Comparison of ENCODE assay signal across 1 cellular context in the genomic region with DNA sequence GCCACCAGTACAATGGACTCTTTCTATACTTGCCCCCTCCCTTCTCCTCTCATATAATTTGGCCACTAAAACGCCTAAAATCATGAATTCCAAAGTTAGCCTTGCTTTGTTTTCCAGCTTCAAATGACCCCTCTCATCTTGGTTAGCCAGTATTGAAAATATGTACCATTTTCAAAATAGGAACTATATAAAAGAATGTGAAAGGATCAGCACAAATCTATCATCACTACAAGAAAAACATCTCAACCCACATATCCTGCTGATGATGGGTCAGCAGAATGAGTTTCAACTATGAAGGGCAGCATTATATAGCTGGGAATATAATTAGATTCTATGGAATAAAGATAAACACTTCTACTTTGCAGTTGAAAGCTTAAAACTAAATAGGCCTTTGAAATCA.
TF ChIP-seq lines count a peak whose summit lies in the region.

No MANE protein-coding gene starts in this region.

TF ChIP-seq in SK-N-SH, 30 proteins besides CTCF, POLR2A, EP300 and RAD21 (continued from another document):
- TF ChIP-seq, protein P1, sequence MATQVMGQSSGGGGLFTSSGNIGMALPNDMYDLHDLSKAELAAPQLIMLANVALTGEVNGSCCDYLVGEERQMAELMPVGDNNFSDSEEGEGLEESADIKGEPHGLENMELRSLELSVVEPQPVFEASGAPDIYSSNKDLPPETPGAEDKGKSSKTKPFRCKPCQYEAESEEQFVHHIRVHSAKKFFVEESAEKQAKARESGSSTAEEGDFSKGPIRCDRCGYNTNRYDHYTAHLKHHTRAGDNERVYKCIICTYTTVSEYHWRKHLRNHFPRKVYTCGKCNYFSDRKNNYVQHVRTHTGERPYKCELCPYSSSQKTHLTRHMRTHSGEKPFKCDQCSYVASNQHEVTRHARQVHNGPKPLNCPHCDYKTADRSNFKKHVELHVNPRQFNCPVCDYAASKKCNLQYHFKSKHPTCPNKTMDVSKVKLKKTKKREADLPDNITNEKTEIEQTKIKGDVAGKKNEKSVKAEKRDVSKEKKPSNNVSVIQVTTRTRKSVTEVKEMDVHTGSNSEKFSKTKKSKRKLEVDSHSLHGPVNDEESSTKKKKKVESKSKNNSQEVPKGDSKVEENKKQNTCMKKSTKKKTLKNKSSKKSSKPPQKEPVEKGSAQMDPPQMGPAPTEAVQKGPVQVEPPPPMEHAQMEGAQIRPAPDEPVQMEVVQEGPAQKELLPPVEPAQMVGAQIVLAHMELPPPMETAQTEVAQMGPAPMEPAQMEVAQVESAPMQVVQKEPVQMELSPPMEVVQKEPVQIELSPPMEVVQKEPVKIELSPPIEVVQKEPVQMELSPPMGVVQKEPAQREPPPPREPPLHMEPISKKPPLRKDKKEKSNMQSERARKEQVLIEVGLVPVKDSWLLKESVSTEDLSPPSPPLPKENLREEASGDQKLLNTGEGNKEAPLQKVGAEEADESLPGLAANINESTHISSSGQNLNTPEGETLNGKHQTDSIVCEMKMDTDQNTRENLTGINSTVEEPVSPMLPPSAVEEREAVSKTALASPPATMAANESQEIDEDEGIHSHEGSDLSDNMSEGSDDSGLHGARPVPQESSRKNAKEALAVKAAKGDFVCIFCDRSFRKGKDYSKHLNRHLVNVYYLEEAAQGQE (IDR thresholded peaks at IDR 0.05; ENCODE audit: low read depth, low read length) = no peak
- TF ChIP-seq SMC3 (IDR thresholded peaks at IDR 0.05; ENCODE audit: low read depth, low read length) (no peak), JUND (IDR thresholded peaks at IDR 0.05) (no peak), YY1 (IDR thresholded peaks at IDR 0.05; ENCODE audit: low read depth) (no peak)
- TF ChIP-seq, protein P2, sequence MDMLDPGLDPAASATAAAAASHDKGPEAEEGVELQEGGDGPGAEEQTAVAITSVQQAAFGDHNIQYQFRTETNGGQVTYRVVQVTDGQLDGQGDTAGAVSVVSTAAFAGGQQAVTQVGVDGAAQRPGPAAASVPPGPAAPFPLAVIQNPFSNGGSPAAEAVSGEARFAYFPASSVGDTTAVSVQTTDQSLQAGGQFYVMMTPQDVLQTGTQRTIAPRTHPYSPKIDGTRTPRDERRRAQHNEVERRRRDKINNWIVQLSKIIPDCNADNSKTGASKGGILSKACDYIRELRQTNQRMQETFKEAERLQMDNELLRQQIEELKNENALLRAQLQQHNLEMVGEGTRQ (IDR thresholded peaks at IDR 0.05; ENCODE audit: borderline replicate concordance, low read depth, low read length) = no peak
- TF ChIP-seq, protein P3, sequence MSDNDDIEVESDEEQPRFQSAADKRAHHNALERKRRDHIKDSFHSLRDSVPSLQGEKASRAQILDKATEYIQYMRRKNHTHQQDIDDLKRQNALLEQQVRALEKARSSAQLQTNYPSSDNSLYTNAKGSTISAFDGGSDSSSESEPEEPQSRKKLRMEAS (IDR thresholded peaks at IDR 0.05; ENCODE audit: low read depth) = no peak
